Comparison of ENCODE assay signal across 23 cellular contexts in the genomic region with DNA sequence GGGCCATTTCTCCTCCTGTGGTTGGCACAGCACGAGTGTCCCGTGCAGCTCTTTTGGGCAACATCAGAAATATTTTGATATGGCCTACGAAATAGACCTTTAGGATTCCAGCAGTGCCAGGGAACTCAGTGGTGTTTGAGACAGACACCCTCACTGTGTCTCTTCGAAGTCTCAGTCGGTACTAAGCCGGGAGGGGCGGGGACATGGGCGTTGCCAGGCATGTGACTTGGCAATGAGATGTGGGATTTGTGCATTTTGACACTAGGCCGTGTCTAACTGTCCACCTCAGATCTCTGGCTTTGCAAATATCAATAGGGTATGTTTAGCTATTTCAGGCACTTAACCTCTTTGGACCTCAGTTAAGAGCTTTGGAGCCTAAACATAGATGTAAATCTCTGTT.
"Had no signal": no experiment of that assay in that cellular context is flagged by ENCODE, and none has a peak within 500 bp of the region (broad histone marks: within the 10 kb centered on the region; RNA-seq: fewer than 3 reads in every experiment).

No MANE protein-coding gene starts in this region.

- H3K4me3 ChIP-seq: left ventricle myocardium inferior, lung, neural progenitor cell, psoas muscle, right lobe of liver, smooth muscle cell, stomach, tibial nerve, uterus had no signal

- H3K4me1 ChIP-seq: left ventricle myocardium inferior, neural progenitor cell, parathyroid adenoma, psoas muscle, right lobe of liver, tibial nerve, uterus had no signal

- H3K36me3 ChIP-seq: left ventricle myocardium inferior, neural progenitor cell, neutrophil, right lobe of liver, stomach, tibial nerve, uterus had no signal

- H3K9me3 ChIP-seq: left ventricle myocardium inferior, neutrophil, psoas muscle, right lobe of liver, stomach, tibial nerve, uterus had no signal

- DNase-seq: hypothalamus; immature natural killer cell; left ventricle myocardium inferior; mesendoderm; naive B cell; natural killer cell; nephron progenitor cell; occipital lobe; psoas muscle; right lobe of liver; stimulated activated CD4-positive, alpha-beta T cell treated with anti-CD3 and anti-CD28 coated beads, Interleukin-1b, Interleukin-23, amount 100 ng/mL, for 48 hours; stimulated activated CD4-positive, alpha-beta T cell treated with anti-CD3 and anti-CD28 coated beads, Interleukin-2, amount 100 ng/mL, for 48 hours; stimulated activated naive B cell treated with anti-CD40 and anti-IgM and Interleukin-4, amounts not matched to agents 10 μg/mL and 1 μg/mL and 100 μg/mL, for 72 hours; stimulated activated naive CD8-positive, alpha-beta T cell treated with anti-CD3 and anti-CD28 coated beads, Interleukin-15, Interleukin-2, amounts not matched to agents 100 U/mL and 50 U/mL, for 24 hours; stomach; uterus had no signal

- FAIRE-seq: islet of Langerhans had no signal

- H3K27ac ChIP-seq: left ventricle myocardium inferior, neural progenitor cell, neutrophil, parathyroid adenoma, psoas muscle, right lobe of liver, stomach, tibial nerve, uterus had no signal

- H3K27me3 ChIP-seq: neural progenitor cell, neutrophil, right lobe of liver, tibial nerve, uterus had no signal
